Comparison of ENCODE assay signal across 24 cellular contexts in the genomic region with DNA sequence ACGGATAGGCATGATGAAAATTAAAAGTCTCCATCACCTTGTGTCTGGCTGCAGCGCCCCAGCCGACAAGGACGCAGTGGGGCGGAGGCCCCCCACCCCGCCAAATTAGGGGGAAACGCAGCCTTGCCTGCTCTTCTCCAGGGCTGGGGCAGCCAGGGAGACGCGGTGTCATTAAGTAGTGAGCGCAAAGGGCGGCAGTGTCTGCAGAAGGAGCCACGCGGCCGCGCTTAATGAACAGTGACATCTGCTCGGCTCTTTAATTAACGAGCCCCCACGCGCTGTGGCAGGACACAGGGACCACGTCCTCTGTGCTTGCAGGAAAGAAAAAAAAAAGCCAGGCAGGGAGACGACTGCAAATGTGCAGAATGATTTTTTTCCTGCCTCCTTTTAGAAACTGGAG.
DNase-seq lines count a peak whose midpoint lies in the region; ATAC-seq, FAIRE-seq and TF ChIP-seq lines count a peak whose summit lies in the region.
"Had no signal": no experiment of that assay in that cellular context is flagged by ENCODE, and none has a peak within 500 bp of the region (broad histone marks: within the 10 kb centered on the region; RNA-seq: fewer than 3 reads in every experiment).

No MANE protein-coding gene starts in this region.

- no peak for FAIRE-seq in GM12892 (lab: Jason Lieb, UNC)
- FAIRE-seq: GM12878 had no signal

- no peak overlapping the region for H2BK15ac ChIP-seq in neuronal stem cell (ENCODE audit: low read length)

- peaks cover 0 to 8% of the 10 kb centered on the region in 2 donors for H3K9me3 Mint-ChIP-seq in effector memory CD8-positive, alpha-beta T cell

- peak overlapping the region; percentile 41 for H3K18ac ChIP-seq in neuronal stem cell (ENCODE audit: low read length)

- no peaks in the 10 kb centered on the region for H3K36me3 Mint-ChIP-seq in effector memory CD8-positive, alpha-beta T cell (ENCODE audit: insufficient read depth)
- H3K36me3 Mint-ChIP-seq: naive thymus-derived CD8-positive, alpha-beta T cell had no signal

- no peaks in the 10 kb centered on the region for H3K36me3 ChIP-seq in neuronal stem cell (replicated peaks in 1 of 2; ENCODE audit: control insufficient read depth in 2 of 2, insufficient read depth in 2 of 2, low read length in 2 of 2)
- H3K36me3 ChIP-seq: adrenal gland, heart right ventricle, thoracic aorta had no signal

- H3K27me3 ChIP-seq in neuronal stem cell (ENCODE audit: control insufficient read depth in 3 of 3, insufficient read depth in 3 of 3, low read depth in 1 of 3, low read length in 3 of 3) = peaks cover 0 to 54% (median 0%) of the 10 kb centered on the region in 3 experiments
- H3K27me3 ChIP-seq: adrenal gland, heart right ventricle had no signal

- no peak overlapping the region for H4K8ac ChIP-seq in neuronal stem cell (ENCODE audit: low read depth, low read length)

- H3K4me3 ChIP-seq in neuronal stem cell (ENCODE audit: low read length in 2 of 2) = no peak overlapping the region
- H3K4me3 ChIP-seq: adrenal gland, GM12878, heart right ventricle, psoas muscle, thoracic aorta had no signal

- no peaks in the 10 kb centered on the region for H3K79me1 ChIP-seq in neuronal stem cell (ENCODE audit: low read depth, low read length)

- H3K23ac ChIP-seq in neuronal stem cell (ENCODE audit: low read depth, low read length, poor library complexity) = no peak overlapping the region

- no peak overlapping the region for H2AK5ac ChIP-seq in neuronal stem cell (ENCODE audit: low read depth, low read length)

- H3K14ac ChIP-seq in neuronal stem cell (ENCODE audit: low read length) = no peak overlapping the region

- H3K9me3 ChIP-seq in neuronal stem cell (replicated peaks in 1 of 2; ENCODE audit: control insufficient read depth in 2 of 2, insufficient read depth in 1 of 2, low read depth in 1 of 2, low read length in 2 of 2) = peaks cover 7 to 9% of the 10 kb centered on the region in 2 donors
- H3K9me3 ChIP-seq: adrenal gland, psoas muscle, SK-N-SH, thoracic aorta had no signal

- no peak overlapping the region for H4K91ac ChIP-seq in neuronal stem cell (ENCODE audit: low read depth, low read length, poor library complexity)

- H2BK12ac ChIP-seq in neuronal stem cell (ENCODE audit: low read length) = no peak overlapping the region

- H3K4me1 ChIP-seq in neuronal stem cell (ENCODE audit: control insufficient read depth in 2 of 2, insufficient read depth in 1 of 2, low read depth in 1 of 2, low read length in 2 of 2) = peaks cover 2 to 13% of the 10 kb centered on the region in 2 donors

- no peak overlapping the region for H2BK120ac ChIP-seq in neuronal stem cell (ENCODE audit: low read depth, low read length)

- H2BK5ac ChIP-seq in neuronal stem cell (ENCODE audit: low read length) = no peak overlapping the region

- no peak overlapping the region for H3K9ac ChIP-seq in neuronal stem cell (ENCODE audit: low read depth, low read length, poor library complexity)
- H3K9ac ChIP-seq: SK-N-SH had no signal

- no CpG with 5 or more reads among the region's 21 CpGs for WGBS in neuronal stem cell (ENCODE audit: extremely low coverage in 2 of 2, insufficient read length in 2 of 2, insufficient replicate concordance in 1 of 2), 2 donors

- ATAC-seq in effector memory CD8-positive, alpha-beta T cell (replicated peaks) = no peak
- no peak for ATAC-seq in HG02870 (IDR thresholded peaks at IDR 0.05; ENCODE audit: unreplicated experiment)
- ATAC-seq: GM12878; naive thymus-derived CD8-positive, alpha-beta T cell; psoas muscle had no signal

- no peak overlapping the region for H3K4me2 ChIP-seq in neuronal stem cell (ENCODE audit: insufficient read depth, low read length, poor library complexity, severe bottlenecking)
- H3K4me2 ChIP-seq: SK-N-SH had no signal

- no peak for TF ChIP-seq POLR2A in GM12892 (IDR thresholded peaks at IDR 0.05; ENCODE audit: low read depth, low read length)

- H3K27me3 Mint-ChIP-seq in effector memory CD8-positive, alpha-beta T cell = peaks cover 0 to 28% of the 10 kb centered on the region in 2 donors

- peak; percentile 78 for DNase-seq in DMS 273 (lab: John Stamatoyannopoulos, UW; ENCODE audit: unreplicated experiment)
- DNase-seq in DMS 273 treated with DMSO at 0.1 percent for 48 hours (lab: John Stamatoyannopoulos, UW) = no peak
- peak; percentile 93 for DNase-seq in NCI-H2171 treated with DMSO at 0.1 percent for 48 hours (lab: John Stamatoyannopoulos, UW)
- peak; percentile 47 for DNase-seq in cerebellar cortex (ENCODE audit: low spot score)
- no peak for DNase-seq in neuronal stem cell (ENCODE audit: low spot score)
- DNase-seq in effector memory CD8-positive, alpha-beta T cell = no peak
- no peak for DNase-seq in GM12892 (ENCODE audit: insufficient read length)
- DNase-seq: GF-D8; heart right ventricle; immature natural killer cell; KG1; naive thymus-derived CD8-positive, alpha-beta T cell; NCI-H1048; NCI-H526 treated with DMSO at 0.1 percent for 48 hours; psoas muscle; stimulated activated CD4-positive, alpha-beta T cell treated with anti-CD3 and anti-CD28 coated beads, Interleukin-12 subunit alpha, Interleukin-12 subunit beta, amount 100 ng/mL, for 4 hours; T1000 had no signal

- no peak overlapping the region for H2AFZ ChIP-seq in neuronal stem cell (ENCODE audit: low read length)

- H3K4me1 Mint-ChIP-seq in effector memory CD8-positive, alpha-beta T cell (ENCODE audit: low read depth in 2 of 2) = no peaks in the 10 kb centered on the region
- H3K4me1 Mint-ChIP-seq: B cell, immature natural killer cell had no signal

- H3K27ac ChIP-seq in neuronal stem cell (replicated peaks; ENCODE audit: low read length) = no peak overlapping the region
- H3K27ac ChIP-seq: 22Rv1, adrenal gland, psoas muscle, thoracic aorta had no signal

- no peak overlapping the region for H3K4ac ChIP-seq in neuronal stem cell (ENCODE audit: low read length)

- no peak overlapping the region for H3K27ac Mint-ChIP-seq in effector memory CD8-positive, alpha-beta T cell
- H3K27ac Mint-ChIP-seq: B cell, immature natural killer cell had no signal

- no peak overlapping the region for H3K4me3 Mint-ChIP-seq in effector memory CD8-positive, alpha-beta T cell
- H3K4me3 Mint-ChIP-seq: B cell; immature natural killer cell; naive thymus-derived CD8-positive, alpha-beta T cell had no signal

Comparison
In these comparisons a context has a peak if more than half of its experiments do, and no peak if none do; other contexts are left out.
1. DNase-seq: peak in DMS 273 (single experiment), NCI-H2171 treated with DMSO at 0.1 percent for 48 hours (single experiment) and cerebellar cortex (single experiment); none in DMS 273 treated with DMSO at 0.1 percent for 48 hours (single experiment), neuronal stem cell (single experiment), effector memory CD8-positive, alpha-beta T cell (0 of 3) and GM12892 (single experiment).